In the genomic region with DNA sequence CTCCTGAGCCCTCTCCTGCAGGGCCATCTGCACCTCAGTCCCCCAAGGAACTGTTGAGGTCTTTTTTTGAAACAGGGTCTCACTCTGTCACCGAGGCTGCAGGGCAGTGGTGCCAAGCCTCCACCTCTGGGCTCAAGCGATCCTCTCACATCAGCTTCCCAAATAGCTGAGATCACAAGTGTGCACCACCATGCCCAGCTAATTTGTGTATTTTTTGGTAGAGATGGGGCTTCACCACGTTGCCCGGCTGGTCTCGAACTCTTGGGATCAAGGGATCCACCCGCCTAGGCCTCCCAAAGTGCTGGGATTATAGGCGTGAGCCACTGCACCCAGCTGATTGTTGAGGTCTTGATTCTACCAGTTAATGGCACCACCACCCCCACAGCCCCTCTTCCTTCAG, we compare ENCODE assay signal across 24 cellular contexts.
"Had no signal": no experiment of that assay in that cellular context is flagged by ENCODE, and none has a peak within 500 bp of the region (broad histone marks: within the 10 kb centered on the region; RNA-seq: fewer than 3 reads in every experiment).

No MANE protein-coding gene starts in this region.

- H3K27ac Mint-ChIP-seq: activated naive CD8-positive, alpha-beta T cell treated with anti-CD3 and anti-CD28 coated beads, Interleukin-2, amount 10 ng/mL, durations not matched to agents 7 days and 5 days; activated T-helper 1 cell treated with anti-CD3 and anti-CD28 coated beads, Interleukin-12 subunit alpha, Interleukin-12 subunit beta, Interleukin-2, Interleukin-4 antibody, amounts not matched to agents 30 ng/mL and 10 ng/mL and 1 ng/mL, durations not matched to agents 14 hours and 24 hours and 36 hours; brain; stimulated activated memory B cell treated with anti-CD40 and anti-IgM and Interleukin-4, amounts not matched to agents 10 μg/mL and 1 μg/mL and 100 μg/mL, for 72 hours had no signal

- H3K4me3 Mint-ChIP-seq: activated naive CD8-positive, alpha-beta T cell treated with anti-CD3 and anti-CD28 coated beads, Interleukin-2, amount 10 ng/mL, durations not matched to agents 7 days and 5 days; activated T-helper 1 cell treated with anti-CD3 and anti-CD28 coated beads, Interleukin-12 subunit alpha, Interleukin-12 subunit beta, Interleukin-2, Interleukin-4 antibody, amounts not matched to agents 30 ng/mL and 10 ng/mL and 1 ng/mL, durations not matched to agents 14 hours and 24 hours and 36 hours; brain; naive thymus-derived CD8-positive, alpha-beta T cell; neural progenitor cell; stimulated activated memory B cell treated with anti-CD40 and anti-IgM and Interleukin-4, amounts not matched to agents 10 μg/mL and 1 μg/mL and 100 μg/mL, for 72 hours; stimulated activated naive CD8-positive, alpha-beta T cell treated with anti-CD3 and anti-CD28 coated beads, Interleukin-15, amount 100 ng/mL, for 72 hours had no signal

- H3K27me3 Mint-ChIP-seq: activated naive CD8-positive, alpha-beta T cell treated with anti-CD3 and anti-CD28 coated beads, Interleukin-2, amount 10 ng/mL, durations not matched to agents 7 days and 5 days; naive thymus-derived CD8-positive, alpha-beta T cell; stimulated activated memory B cell treated with anti-CD40 and anti-IgM and Interleukin-4, amounts not matched to agents 10 μg/mL and 1 μg/mL and 100 μg/mL, for 72 hours; stimulated activated naive CD8-positive, alpha-beta T cell treated with anti-CD3 and anti-CD28 coated beads, Interleukin-15, amount 100 ng/mL, for 72 hours had no signal

- H3K4me1 Mint-ChIP-seq: stimulated activated memory B cell treated with anti-CD40 and anti-IgM and Interleukin-4, amounts not matched to agents 10 μg/mL and 1 μg/mL and 100 μg/mL, for 72 hours had no signal

- H3K9me3 Mint-ChIP-seq: activated naive CD8-positive, alpha-beta T cell treated with anti-CD3 and anti-CD28 coated beads, Interleukin-2, amount 10 ng/mL, durations not matched to agents 7 days and 5 days; activated T-helper 1 cell treated with anti-CD3 and anti-CD28 coated beads, Interleukin-12 subunit alpha, Interleukin-12 subunit beta, Interleukin-2, Interleukin-4 antibody, amounts not matched to agents 30 ng/mL and 10 ng/mL and 1 ng/mL, durations not matched to agents 14 hours and 24 hours and 36 hours; brain; naive thymus-derived CD8-positive, alpha-beta T cell; neural progenitor cell; stimulated activated memory B cell treated with anti-CD40 and anti-IgM and Interleukin-4, amounts not matched to agents 10 μg/mL and 1 μg/mL and 100 μg/mL, for 72 hours; stimulated activated naive CD8-positive, alpha-beta T cell treated with anti-CD3 and anti-CD28 coated beads, Interleukin-15, amount 100 ng/mL, for 72 hours had no signal

- ATAC-seq: heart right ventricle; left lung; lower lobe of right lung; naive thymus-derived CD8-positive, alpha-beta T cell; sciatic nerve; stimulated activated memory B cell treated with anti-CD40 and anti-IgM and Interleukin-4, amounts not matched to agents 10 μg/mL and 1 μg/mL and 100 μg/mL, for 72 hours; stimulated activated naive CD8-positive, alpha-beta T cell treated with anti-CD3 and anti-CD28 coated beads, Interleukin-15, amount 100 ng/mL, for 72 hours had no signal

- DNase-seq: activated CD4-positive, alpha-beta T cell treated with anti-CD3 and anti-CD28 coated beads for 4 hours; activated CD4-positive, alpha-beta T cell treated with anti-CD3 and anti-CD28 coated beads, Interleukin-2, amount 50 U/mL, for 4 hours; activated CD8-positive, alpha-beta memory T cell treated with anti-CD3 and anti-CD28 coated beads, Interleukin-2, amount 50 U/mL, for 4 hours; activated naive CD8-positive, alpha-beta T cell treated with anti-CD3 and anti-CD28 coated beads, Interleukin-2, amount 10 ng/mL, durations not matched to agents 7 days and 5 days; effector CD4-positive, alpha-beta T cell; esophagus squamous epithelium; foreskin melanocyte; heart right ventricle; left lung; lower lobe of right lung; mesenchymal stem cell; naive thymus-derived CD8-positive, alpha-beta T cell; posterior cingulate gyrus; small intestine; stimulated activated CD4-positive, alpha-beta T cell treated with anti-CD3 and anti-CD28 coated beads, Interleukin-4, amount 100 ng/mL, for 24 hours; stimulated activated naive CD8-positive, alpha-beta T cell treated with anti-CD3 and anti-CD28 coated beads, Interleukin-15, amount 100 ng/mL, for 72 hours; substantia nigra; T-helper 9 cell; upper lobe of left lung had no signal
